In the genomic region with DNA sequence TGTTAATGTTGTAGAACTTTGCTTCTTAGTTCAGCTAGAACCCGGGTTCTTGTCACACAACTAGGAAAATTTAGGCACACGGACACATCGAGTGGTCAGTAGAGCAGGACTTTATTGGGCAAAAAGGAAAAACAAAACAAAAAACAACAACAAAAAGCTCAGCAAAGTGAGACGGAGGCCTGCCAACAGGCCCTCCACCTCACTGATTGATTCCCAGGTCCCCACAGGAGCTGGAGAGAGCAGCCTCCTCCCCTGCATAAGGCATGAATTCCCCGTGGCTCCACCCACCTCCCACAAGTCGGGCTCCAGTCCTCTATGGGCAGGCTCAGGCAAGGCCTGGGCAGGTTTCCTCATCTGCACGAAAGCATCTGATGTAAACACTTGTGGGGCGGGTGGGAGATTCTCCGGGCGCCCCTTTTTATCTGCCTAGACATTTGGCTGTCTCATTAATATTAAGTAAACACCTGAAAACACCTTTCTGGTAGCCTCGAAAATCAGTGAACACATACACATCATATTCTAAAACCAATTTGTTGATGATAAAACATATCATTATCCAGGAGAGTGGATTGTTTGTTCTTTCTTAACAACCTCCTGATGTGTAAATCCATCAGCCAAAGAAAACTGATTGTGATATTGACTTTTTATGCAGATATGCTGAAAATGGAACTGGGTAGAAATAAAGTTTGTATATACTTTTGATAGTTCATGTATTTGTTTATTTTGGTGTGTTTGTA, we compare ENCODE assay signal across 10 cellular contexts.
DNase-seq lines count a peak whose midpoint lies in the region; ATAC-seq and TF ChIP-seq lines count a peak whose summit lies in the region.
"Had no signal": no experiment of that assay in that cellular context is flagged by ENCODE, and none has a peak within 500 bp of the region (broad histone marks: within the 10 kb centered on the region; RNA-seq: fewer than 3 reads in every experiment).

No MANE protein-coding gene starts in this region.

- no peaks in the 10 kb centered on the region for H3K36me3 ChIP-seq in adrenal gland (replicated peaks in 1 of 2)
- no peaks in the 10 kb centered on the region for H3K36me3 ChIP-seq in gastroesophageal sphincter
- H3K36me3 ChIP-seq: esophagus muscularis mucosa, neutrophil had no signal

- intact Hi-C loops in adrenal gland (cut with DNase I): no loop called here

- TF ChIP-seq POLR2A in adrenal gland (IDR thresholded peaks at IDR 0.05) (no peak), gastroesophageal sphincter (IDR thresholded peaks at IDR 0.05) (no peak)

- H3K4me1 ChIP-seq in adrenal gland (replicated peaks in 1 of 2) (no peaks in the 10 kb centered on the region), gastroesophageal sphincter (no peaks in the 10 kb centered on the region)

- no peak for TF ChIP-seq EP300 in gastroesophageal sphincter (IDR thresholded peaks at IDR 0.05)

- ATAC-seq in GM18502 (IDR thresholded peaks at IDR 0.05; ENCODE audit: poor library complexity, unreplicated experiment) (no peak), GM18868 (IDR thresholded peaks at IDR 0.05; ENCODE audit: unreplicated experiment) (no peak), gastroesophageal sphincter (no peak)

- H3K9me3 ChIP-seq in adrenal gland (replicated peaks in 1 of 3): no peaks in the 10 kb centered on the region
- H3K9me3 ChIP-seq in gastroesophageal sphincter: no peaks in the 10 kb centered on the region
- H3K9me3 ChIP-seq: esophagus muscularis mucosa, neutrophil had no signal

- TF ChIP-seq CTCF in adrenal gland (IDR thresholded peaks at IDR 0.05) (no peak), gastroesophageal sphincter (IDR thresholded peaks at IDR 0.05) (no peak)

- H3K4me3 ChIP-seq in adrenal gland: no peak overlapping the region
- no peak overlapping the region for H3K4me3 ChIP-seq in gastroesophageal sphincter
- H3K4me3 ChIP-seq: esophagus muscularis mucosa had no signal

- peak; percentile 78 for DNase-seq in A172 (ENCODE audit: low spot score)
- DNase-seq in HK-2 (ENCODE audit: unreplicated experiment): peak; percentile 69
- peak; percentile 53 for DNase-seq in SK-N-DZ (ENCODE audit: low spot score)
- peak; percentile 97 for DNase-seq in islet precursor cell
- no peak for DNase-seq in adrenal gland

- H3K27ac ChIP-seq in adrenal gland (no peak overlapping the region), gastroesophageal sphincter (no peak overlapping the region)
- H3K27ac ChIP-seq: neutrophil had no signal

- H3K27me3 ChIP-seq in adrenal gland (no peaks in the 10 kb centered on the region), gastroesophageal sphincter (no peaks in the 10 kb centered on the region)
- H3K27me3 ChIP-seq: esophagus muscularis mucosa had no signal

- 73 to 80% (median 77%) methylated on average over 11 of the region's 11 CpGs for WGBS in adrenal gland, 4 donors
- WGBS in gastroesophageal sphincter (ENCODE audit: low coverage in 1 of 2), 2 donors: 75% methylated on average over 4 to 7 of the region's 11 CpGs

Comparison
In these comparisons a context has a peak if more than half of its experiments do, and no peak if none do; other contexts are left out.
1. DNase-seq: peak in A172 (single experiment), HK-2 (single experiment), SK-N-DZ (single experiment) and islet precursor cell (single experiment); none in adrenal gland (0 of 7).